In the genomic region with DNA sequence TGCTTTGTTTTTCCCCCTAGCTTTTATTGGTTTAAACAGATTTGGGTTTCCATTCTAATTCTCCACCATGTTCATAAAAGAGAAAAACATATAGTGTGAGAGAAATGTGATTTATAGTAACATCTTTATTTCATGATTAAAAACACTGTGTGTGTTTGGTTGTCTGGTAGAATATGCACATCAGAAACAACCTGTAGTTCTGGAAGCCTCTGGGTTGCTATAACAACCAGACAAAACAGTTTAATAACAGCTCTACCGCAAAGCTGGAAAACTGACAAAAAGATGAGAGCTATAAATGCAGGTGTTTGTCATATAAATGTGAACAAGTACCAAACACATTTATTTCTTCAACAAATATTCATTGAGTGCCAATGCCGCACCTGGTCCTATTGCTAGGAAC, we compare ENCODE assay signal across 1 cellular context.
TF ChIP-seq lines count a peak whose summit lies in the region.

No MANE protein-coding gene starts in this region.

TF ChIP-seq in GM12891, 5 proteins besides CTCF, POLR2A, EP300 and RAD21:
- TF ChIP-seq TAF1 (IDR thresholded peaks at IDR 0.05; ENCODE audit: low read depth, low read length) (no peak), POLR2AphosphoS5 (IDR thresholded peaks at IDR 0.05; ENCODE audit: low read depth, low read length) (no peak), SPI1 (IDR thresholded peaks at IDR 0.05; ENCODE audit: low read depth, low read length) (no peak), POU2F2 (IDR thresholded peaks at IDR 0.05; ENCODE audit: low read depth, low read length) (no peak), PAX5 (IDR thresholded peaks at IDR 0.05; ENCODE audit: insufficient read depth, low read length, severe bottlenecking) (no peak)
TF ChIP-seq in GM12891: peak in this region for 0.
